ENCODE assay signal across 23 cellular contexts in the genomic region with DNA sequence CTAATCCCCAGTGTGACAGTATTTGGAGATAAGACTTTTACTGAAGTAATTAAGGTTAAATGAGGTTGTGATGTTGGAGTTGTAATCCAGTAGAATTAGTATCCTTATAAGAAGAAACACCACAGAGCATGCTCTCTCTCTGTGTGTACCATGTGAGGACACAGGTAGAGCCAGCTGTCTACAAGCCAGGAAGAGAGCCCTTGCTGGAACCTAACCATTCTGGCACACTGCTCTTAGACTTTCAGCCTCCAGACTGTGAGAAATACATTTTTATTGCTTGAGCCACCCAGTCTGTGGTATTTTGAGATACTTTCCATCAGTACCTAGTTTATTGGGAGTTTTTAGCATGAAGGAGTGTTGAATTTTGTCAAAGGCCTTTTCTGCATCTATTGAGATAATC.
"Had no signal": no experiment of that assay in that cellular context is flagged by ENCODE, and none has a peak within 500 bp of the region (broad histone marks: within the 10 kb centered on the region; RNA-seq: fewer than 3 reads in every experiment).

No MANE protein-coding gene starts in this region.

- H3K27me3 ChIP-seq: SJSA1 had no signal

- H3K36me3 ChIP-seq: SJSA1 had no signal

- H3K4me3 ChIP-seq: K562, SJSA1, SK-N-MC had no signal

- FAIRE-seq: K562, RCC 7860 had no signal

- H3K4me2 ChIP-seq: KMS-11 had no signal

- DNase-seq: Kasumi-1, MV-4-11, NCI-H1048, NCI-H1105, NCI-H1417, NCI-H1436 treated with DMSO at 0.1 percent for 48 hours, NCI-H1694 treated with DMSO at 0.1 percent for 48 hours, NCI-H1930, NCI-H2081, NCI-H2107, NCI-H226, NCI-H446, NCI-H510A, NCI-H524 treated with DMSO at 0.1 percent for 48 hours, NCI-H69, Right ventricle myocardium superior, RPMI8226, SIG-M5 had no signal

- H3K9me3 ChIP-seq: SJSA1 had no signal

- H3K27ac ChIP-seq: KMS-11, SJSA1, SK-N-MC had no signal

- H3K9ac ChIP-seq: KMS-11 had no signal

- H3K4me1 ChIP-seq: SJSA1 had no signal
